In the genomic region with DNA sequence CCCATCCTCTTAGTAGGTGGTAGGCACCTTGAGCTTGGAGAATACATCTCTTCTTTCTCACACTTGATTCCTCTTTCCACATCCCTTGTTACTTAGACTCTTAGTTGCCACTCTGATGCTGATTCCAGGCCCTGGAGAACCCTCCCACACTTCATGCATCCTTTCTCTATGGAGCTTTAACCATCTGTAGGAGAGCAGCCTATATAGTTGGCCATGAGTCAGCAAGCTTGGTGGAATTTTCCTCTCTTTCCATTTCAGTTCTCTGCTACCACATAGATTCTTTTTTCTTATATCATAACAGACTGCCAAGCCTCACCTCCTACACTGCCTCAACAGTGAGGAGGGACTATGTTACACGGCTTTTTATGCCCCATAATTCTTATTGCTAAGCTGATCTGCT, we compare ENCODE assay signal across 23 cellular contexts.
DNase-seq lines count a peak whose midpoint lies in the region; ATAC-seq, FAIRE-seq and TF ChIP-seq lines count a peak whose summit lies in the region.
"Had no signal": no experiment of that assay in that cellular context is flagged by ENCODE, and none has a peak within 500 bp of the region (broad histone marks: within the 10 kb centered on the region; RNA-seq: fewer than 3 reads in every experiment).

No MANE protein-coding gene starts in this region.

- H4K8ac ChIP-seq in IMR-90 (ENCODE audit: low read depth in 2 of 2, low read length in 2 of 2) = 0 out of 4 replicates have a peak overlapping the region, but pooled peaks of 1 of the 2 experiments have one; percentile 13

- H3K14ac ChIP-seq in IMR-90 (replicated peaks; ENCODE audit: low read depth, low read length) = no peak overlapping the region

- H3K9ac ChIP-seq in IMR-90 (ENCODE audit: low read depth, low read length) (no peak overlapping the region), endothelial cell of umbilical vein (replicated peaks; ENCODE audit: extremely low read depth, insufficient read depth, low read length) (no peak overlapping the region)
- H3K9ac ChIP-seq: GM23248, SK-N-SH had no signal

- H3K4me3 ChIP-seq in IMR-90 (ENCODE audit: insufficient read depth, low read depth, low read length) (no peak overlapping the region), endothelial cell of umbilical vein (replicated peaks in 1 of 3; ENCODE audit: insufficient read depth in 1 of 3, low read depth in 1 of 3, low read length in 3 of 3) (no peak overlapping the region)
- H3K4me3 ChIP-seq: GM23248, HAP-1 had no signal

- no peak overlapping the region for H2BK5ac ChIP-seq in IMR-90 (ENCODE audit: low read depth, low read length, poor library complexity, severe bottlenecking)

- WGBS in IMR-90 (ENCODE audit: extremely low coverage in 2 of 2, insufficient read length in 1 of 2), 2 experiments = no CpG with 5 or more reads among the region's 1 CpG

- no peak overlapping the region for H2BK15ac ChIP-seq in IMR-90 (ENCODE audit: low read depth, low read length)

- no peaks in the 10 kb centered on the region for H3K4me1 Mint-ChIP-seq in stimulated activated naive CD8-positive, alpha-beta T cell treated with anti-CD3 and anti-CD28 coated beads, Interleukin-15, amount 100 ng/mL, for 72 hours

- FAIRE-seq in endothelial cell of umbilical vein (lab: Jason Lieb, UNC) = no peak

- DNase-seq in DMS53 treated with DMSO at 0.1 percent for 48 hours (lab: John Stamatoyannopoulos, UW; ENCODE audit: unreplicated experiment) (peak; percentile 3), IMR-90 (peak; percentile 2), endothelial cell of umbilical vein (ENCODE audit: low read depth, low spot score) (no peak), middle frontal gyrus (ENCODE audit: extremely low spot score, low spot score) (peak; percentile 33), midbrain (lab: John Stamatoyannopoulos, UW) (no peak)
- DNase-seq in stimulated activated naive CD8-positive, alpha-beta T cell treated with anti-CD3 and anti-CD28 coated beads, Interleukin-15, amount 100 ng/mL, for 72 hours = no peak
- DNase-seq in stimulated activated CD8-positive, alpha-beta memory T cell treated with anti-CD3 and anti-CD28 coated beads, Interleukin-4, amount 100 ng/mL, for 48 hours = no peak
- DNase-seq: Calu3, GM23248, HFFc6, Karpas-422, NCI-H1092 treated with DMSO at 0.1 percent for 48 hours, NCI-H1436, NCI-H187, NCI-H2081 treated with DMSO at 0.1 percent for 48 hours, NCI-H2171, NCI-H345, NCI-H510A treated with DMSO at 0.1 percent for 48 hours, NCI-H748 treated with DMSO at 0.1 percent for 48 hours, PC-3, SK-N-SH had no signal

- H2BK120ac ChIP-seq in IMR-90 (ENCODE audit: low read depth, low read length) = no peak overlapping the region

- TF ChIP-seq POLR2A in IMR-90 (IDR thresholded peaks at IDR 0.05; ENCODE audit: low read depth, low read length) (no peak), endothelial cell of umbilical vein (IDR thresholded peaks at IDR 0.05; ENCODE audit: low read depth, low read length) (no peak)

- no peak overlapping the region for H3K56ac ChIP-seq in IMR-90 (ENCODE audit: extremely low read depth, insufficient read depth, low read length)

- H2AK9ac ChIP-seq in IMR-90 (replicated peaks; ENCODE audit: low read depth, low read length, poor library complexity) = no peak overlapping the region

- no peaks in the 10 kb centered on the region for H3K79me2 ChIP-seq in endothelial cell of umbilical vein (ENCODE audit: control insufficient read depth, insufficient read depth, low read length)

- no peak overlapping the region for H2AK5ac ChIP-seq in IMR-90 (ENCODE audit: low read depth, low read length)

- H3K79me1 ChIP-seq in IMR-90 (ENCODE audit: low read depth in 1 of 2, low read length in 2 of 2) = no peaks in the 10 kb centered on the region

- no peak overlapping the region for H3K4me2 ChIP-seq in IMR-90 (ENCODE audit: low read depth, low read length)
- H3K4me2 ChIP-seq in endothelial cell of umbilical vein (ENCODE audit: insufficient read depth, low read length) = no peak overlapping the region
- H3K4me2 ChIP-seq: SK-N-SH had no signal

- H3K4me1 ChIP-seq in IMR-90 (ENCODE audit: control insufficient read depth, insufficient read depth, low read length) (no peaks in the 10 kb centered on the region), endothelial cell of umbilical vein (ENCODE audit: control insufficient read depth, extremely low read depth, insufficient read depth, low read length) (no peaks in the 10 kb centered on the region)
- H3K4me1 ChIP-seq: HAP-1 had no signal

- CTCF ChIA-PET in IMR-90 (lab: Yijun Ruan, JAX) (no interaction called here), endothelial cell of umbilical vein (lab: Charles Lee) (interaction anchor here (1.1 kb wide), 1 partner anchor 17 kb away, joined by 3 read pairs; no protein-coding TSS in a partner anchor)

- BruUV-seq in IMR-90 (replicated peaks; lab: Mats Ljungman, UMichigan) (no TSS peak), endothelial cell of umbilical vein (replicated peaks; lab: Mats Ljungman, UMichigan) (no TSS peak)

- no peak for TF ChIP-seq RAD21 in IMR-90 (IDR thresholded peaks at IDR 0.05; ENCODE audit: low read length)

- dilution Hi-C loops in IMR-90 (cut with HindIII; ENCODE audit: low sequenced_read_pairs, unreplicated experiment) = no loop called here
- dilution Hi-C loops in endothelial cell of umbilical vein (cut with MboI; ENCODE audit: extremely low pct_ligation_motif_present, low sequenced_read_pairs) = no loop called here

- H4K20me1 ChIP-seq in IMR-90 (ENCODE audit: insufficient read depth, low read length) (no peaks in the 10 kb centered on the region), endothelial cell of umbilical vein (replicated peaks; ENCODE audit: control insufficient read depth, extremely low read depth, insufficient read depth, low read length) (no peaks in the 10 kb centered on the region)

- H3K9me1 ChIP-seq in IMR-90 (ENCODE audit: insufficient read depth, low read length) (no peaks in the 10 kb centered on the region), endothelial cell of umbilical vein (replicated peaks; ENCODE audit: control insufficient read depth, extremely low read depth, insufficient read depth, low read length) (no peaks in the 10 kb centered on the region)

- POLR2A ChIA-PET in IMR-90 (lab: Charles Lee; ENCODE audit: unreplicated experiment) = no interaction called here
- POLR2A ChIA-PET in endothelial cell of umbilical vein (lab: Charles Lee) = no interaction called here

- no peak overlapping the region for H2BK20ac ChIP-seq in IMR-90 (ENCODE audit: low read depth, low read length)

- intact Hi-C loops in IMR-90 (cut with micrococcal nuclease) (no loop called here), endothelial cell of umbilical vein (cut with micrococcal nuclease) (no loop called here)

- no peak overlapping the region for H3K27ac ChIP-seq in IMR-90 (ENCODE audit: insufficient read depth, low read length)
- H3K27ac ChIP-seq in endothelial cell of umbilical vein (ENCODE audit: insufficient read depth, low read depth, low read length) = no peak overlapping the region
- H3K27ac ChIP-seq: GM23248 had no signal

- no peaks in the 10 kb centered on the region for H3K27me3 Mint-ChIP-seq in stimulated activated naive CD8-positive, alpha-beta T cell treated with anti-CD3 and anti-CD28 coated beads, Interleukin-15, amount 100 ng/mL, for 72 hours

- H3K9me3 Mint-ChIP-seq in stimulated activated naive CD8-positive, alpha-beta T cell treated with anti-CD3 and anti-CD28 coated beads, Interleukin-15, amount 100 ng/mL, for 72 hours = peaks cover 4 to 6% of the 10 kb centered on the region in 2 donors
- H3K9me3 Mint-ChIP-seq: HFFc6 had no signal

- in situ Hi-C loops in IMR-90 (cut with MboI; ENCODE audit: low sequenced_read_pairs) = no loop called here

- peak overlapping the region; percentile 19 for H2AFZ ChIP-seq in IMR-90 (replicated peaks; ENCODE audit: low read length, poor library complexity)
- H2AFZ ChIP-seq in endothelial cell of umbilical vein (ENCODE audit: low read depth, low read length) = peak overlapping the region; percentile 2
- H2AFZ ChIP-seq: GM23248 had no signal

- no peak overlapping the region for H4K5ac ChIP-seq in IMR-90 (ENCODE audit: low read depth, low read length)

- H3K4ac ChIP-seq in IMR-90 (ENCODE audit: low read depth, low read length) = no peak overlapping the region

- no peak overlapping the region for H4K91ac ChIP-seq in IMR-90 (ENCODE audit: insufficient read depth, low read depth, low read length)

- H3K9me3 ChIP-seq in IMR-90 (ENCODE audit: control insufficient read depth, insufficient read depth, low read length) (no peaks in the 10 kb centered on the region), endothelial cell of umbilical vein (replicated peaks; ENCODE audit: control insufficient read depth, insufficient read depth, low read length) (no peaks in the 10 kb centered on the region)
- H3K9me3 ChIP-seq: HAP-1, SK-N-SH had no signal

- TF ChIP-seq CTCF in IMR-90 (conservative IDR thresholded peaks at IDR 0.05; ENCODE audit: low read depth, low read length) (no peak), endothelial cell of umbilical vein (IDR thresholded peaks at IDR 0.05; ENCODE audit: extremely low read depth in 1 of 2, insufficient read depth in 1 of 2, low read depth in 1 of 2, low read length in 2 of 2) (no peak)

- H3K4me3 Mint-ChIP-seq in stimulated activated naive CD8-positive, alpha-beta T cell treated with anti-CD3 and anti-CD28 coated beads, Interleukin-15, amount 100 ng/mL, for 72 hours = no peak overlapping the region
- H3K4me3 Mint-ChIP-seq: HFFc6 had no signal

- no peak overlapping the region for H3K18ac ChIP-seq in IMR-90 (ENCODE audit: low read depth, low read length)

- H3K27me3 ChIP-seq in IMR-90 (ENCODE audit: control insufficient read depth, insufficient read depth, low read length) (no peaks in the 10 kb centered on the region), endothelial cell of umbilical vein (ENCODE audit: control insufficient read depth in 2 of 2, insufficient read depth in 2 of 2, low read length in 2 of 2) (no peaks in the 10 kb centered on the region)

- H3K23ac ChIP-seq in IMR-90 (ENCODE audit: low read depth, low read length) = no peak overlapping the region

- ATAC-seq in IMR-90 (ENCODE audit: low read depth) = no peak
- ATAC-seq in HG03139 (IDR thresholded peaks at IDR 0.05; ENCODE audit: unreplicated experiment) = no peak
- no peak for ATAC-seq in stimulated activated naive CD8-positive, alpha-beta T cell treated with anti-CD3 and anti-CD28 coated beads, Interleukin-15, amount 100 ng/mL, for 72 hours
- ATAC-seq: PC-3 had no signal

- H3K36me3 ChIP-seq in IMR-90 (ENCODE audit: control insufficient read depth, insufficient read depth, low read length) (no peaks in the 10 kb centered on the region), endothelial cell of umbilical vein (ENCODE audit: control insufficient read depth in 2 of 2, extremely low read depth in 1 of 2, insufficient read depth in 2 of 2, low read length in 2 of 2) (no peaks in the 10 kb centered on the region)
- H3K36me3 ChIP-seq: HAP-1 had no signal

- H3K27ac Mint-ChIP-seq in stimulated activated naive CD8-positive, alpha-beta T cell treated with anti-CD3 and anti-CD28 coated beads, Interleukin-15, amount 100 ng/mL, for 72 hours = no peak overlapping the region
- H3K27ac Mint-ChIP-seq: HFFc6 had no signal

TF ChIP-seq in IMR-90, 13 proteins besides CTCF, POLR2A, EP300 and RAD21 (continues in another document):
- no peak for TF ChIP-seq RFX5 (IDR thresholded peaks at IDR 0.05; ENCODE audit: low read depth, low read length)

TF ChIP-seq in endothelial cell of umbilical vein, 7 proteins besides CTCF, POLR2A, EP300 and RAD21 (continues in another document):
- TF ChIP-seq FOS (IDR thresholded peaks at IDR 0.05; ENCODE audit: borderline replicate concordance, insufficient read depth, low read length) (no peak), MYC (IDR thresholded peaks at IDR 0.05; ENCODE audit: low read depth, low read length) (no peak)

Comparison
In these comparisons a context has a peak if more than half of its experiments do, and no peak if none do; other contexts are left out.
1. DNase-seq: peak in DMS53 treated with DMSO at 0.1 percent for 48 hours (single experiment), IMR-90 (single experiment) and middle frontal gyrus (single experiment); none in endothelial cell of umbilical vein (single experiment), midbrain (single experiment), stimulated activated naive CD8-positive, alpha-beta T cell treated with anti-CD3 and anti-CD28 coated beads, Interleukin-15, amount 100 ng/mL, for 72 hours (0 of 2) and stimulated activated CD8-positive, alpha-beta memory T cell treated with anti-CD3 and anti-CD28 coated beads, Interleukin-4, amount 100 ng/mL, for 48 hours (single experiment).